32 cellular contexts compared by ENCODE assay signal in genomic region chr4:44421330-44421729, GRCh38. TPM values are rescaled to one million over a fixed set of nuclear protein-coding genes. Genes with fewer than 3 reads are reported as not detected.
DNase-seq lines count a peak whose midpoint lies in the region; ATAC-seq and TF ChIP-seq lines count a peak whose summit lies in the region.
"Had no signal": no experiment of that assay in that cellular context is flagged by ENCODE, and none has a peak within 500 bp of the region (broad histone marks: within the 10 kb centered on the region; RNA-seq: fewer than 3 reads in every experiment).

No MANE protein-coding gene starts in this region.

- H3K4me1 Mint-ChIP-seq in natural killer cell, result no peaks in the 10 kb centered on the region
- H3K4me1 Mint-ChIP-seq: B cell; CD14-positive monocyte; CD4-positive, alpha-beta memory T cell; CD4-positive, CD25-positive, alpha-beta regulatory T cell; CD8-positive, alpha-beta memory T cell had no signal

- H4K20me1 ChIP-seq in PC-3 (ENCODE audit: low read length), result no peaks in the 10 kb centered on the region
- H4K20me1 ChIP-seq: BLaER1; BLaER1 treated with 17β-estradiol and CSF1 and Interleukin-3, amounts not matched to agents 10 nM and 100 nM had no signal

- H3K27ac ChIP-seq in PC-3 (ENCODE audit: low read length), result no peak overlapping the region
- H3K27ac ChIP-seq: 22Rv1; A549; BLaER1; BLaER1 treated with 17β-estradiol and CSF1 and Interleukin-3, amounts not matched to agents 10 nM and 100 nM; C4-2B had no signal

- no peaks in the 10 kb centered on the region for H3K9me2 ChIP-seq in PC-3 (replicated peaks; ENCODE audit: low read length)

- no peaks in the 10 kb centered on the region for H3K79me2 ChIP-seq in PC-3 (ENCODE audit: low read length)

- H3K9me3 ChIP-seq in PC-3 (ENCODE audit: low read length), result no peaks in the 10 kb centered on the region
- H3K9me3 ChIP-seq: A549; BE2C; BLaER1; BLaER1 treated with 17β-estradiol and CSF1 and Interleukin-3, amounts not matched to agents 10 nM and 100 nM; Caco-2 had no signal

- H2AFZ ChIP-seq in PC-3 (ENCODE audit: low read length), result no peak overlapping the region

- no peak overlapping the region for H3K4me2 ChIP-seq in PC-3 (ENCODE audit: low read length)
- H3K4me2 ChIP-seq: A549; BLaER1; BLaER1 treated with 17β-estradiol and CSF1 and Interleukin-3, amounts not matched to agents 10 nM and 100 nM had no signal

- no TSS peak for BruUV-seq in PC-3 (replicated peaks; lab: Mats Ljungman, UMichigan)

- H3K27me3 Mint-ChIP-seq in natural killer cell (ENCODE audit: low read depth in 2 of 2), result no peaks in the 10 kb centered on the region
- H3K27me3 Mint-ChIP-seq: B cell; CD4-positive, CD25-positive, alpha-beta regulatory T cell; CD8-positive, alpha-beta memory T cell had no signal

- no peaks in the 10 kb centered on the region for H3K36me3 ChIP-seq in PC-3 (ENCODE audit: low read depth, low read length)
- H3K36me3 ChIP-seq: BE2C; BLaER1; BLaER1 treated with 17β-estradiol and CSF1 and Interleukin-3, amounts not matched to agents 10 nM and 100 nM had no signal

- H3K9ac ChIP-seq in PC-3 (ENCODE audit: low read length), result no peak overlapping the region
- H3K9ac ChIP-seq: BLaER1; BLaER1 treated with 17β-estradiol and CSF1 and Interleukin-3, amounts not matched to agents 10 nM and 100 nM had no signal

- no peak overlapping the region for H3K4me3 ChIP-seq in PC-3 (ENCODE audit: low read length)
- H3K4me3 ChIP-seq: A549; BLaER1; BLaER1 treated with 17β-estradiol and CSF1 and Interleukin-3, amounts not matched to agents 10 nM and 100 nM had no signal

- H3K27ac Mint-ChIP-seq in natural killer cell, result no peak overlapping the region
- H3K27ac Mint-ChIP-seq: B cell; CD14-positive monocyte; CD4-positive, alpha-beta memory T cell; CD4-positive, alpha-beta T cell; CD4-positive, CD25-positive, alpha-beta regulatory T cell; CD8-positive, alpha-beta memory T cell; CD8-positive, alpha-beta T cell had no signal

- peak; percentile 35 for DNase-seq in PC-3
- DNase-seq in natural killer cell, result no peak
- DNase-seq: 8988T; ACHN; AML-193; BE2C; C1 segment of cervical spinal cord; Caco-2; Calu3; CD4-positive, alpha-beta memory T cell; CD4-positive, alpha-beta T cell; CD4-positive, CD25-positive, alpha-beta regulatory T cell; CD8-positive, alpha-beta memory T cell; CD8-positive, alpha-beta T cell; COR-L47; DMS 273 treated with DMSO at 0.1 percent for 48 hours; DMS153; DMS53; DMS79; DMS79 treated with DMSO at 0.1 percent for 48 hours; DND-41; EL had no signal

- H3K36me3 Mint-ChIP-seq in natural killer cell, result no peaks in the 10 kb centered on the region
- H3K36me3 Mint-ChIP-seq: CD14-positive monocyte; CD4-positive, alpha-beta memory T cell; CD4-positive, CD25-positive, alpha-beta regulatory T cell; CD8-positive, alpha-beta memory T cell; CD8-positive, alpha-beta T cell had no signal

- CTCF ChIA-PET in PC-3 (lab: Charles Lee), result no interaction called here

- no peaks in the 10 kb centered on the region for H3K27me3 ChIP-seq in PC-3 (ENCODE audit: low read length)
- H3K27me3 ChIP-seq: BE2C; BLaER1; BLaER1 treated with 17β-estradiol and CSF1 and Interleukin-3, amounts not matched to agents 10 nM and 100 nM had no signal

- intact Hi-C loops in PC-3 (cut with micrococcal nuclease) (loop anchor here (5.0 to 10.0 kb wide), 3 partner anchors 54 to 467 kb away; no protein-coding TSS in a partner anchor), natural killer cell (cut with micrococcal nuclease) (no loop called here)

- POLR2A ChIA-PET in PC-3 (lab: Charles Lee; ENCODE audit: unreplicated experiment), result no interaction called here

- H3F3A ChIP-seq in PC-3 (ENCODE audit: low read length, unreplicated experiment), result no peaks in the 10 kb centered on the region

- no peaks in the 10 kb centered on the region for H3K4me1 ChIP-seq in PC-3 (ENCODE audit: insufficient read depth, low read length)
- H3K4me1 ChIP-seq: A549; BE2C; BLaER1; BLaER1 treated with 17β-estradiol and CSF1 and Interleukin-3, amounts not matched to agents 10 nM and 100 nM; Caco-2 had no signal

- no peak for TF ChIP-seq CTCF in PC-3 (conservative IDR thresholded peaks at IDR 0.05; ENCODE audit: low read depth, low read length)
- TF ChIP-seq CTCF in natural killer cell (IDR thresholded peaks at IDR 0.05), result no peak

- ATAC-seq in PC-3, result peak; percentile 93
- ATAC-seq in natural killer cell, result no peak
- ATAC-seq: A549; CD8-positive, alpha-beta T cell had no signal

- peaks cover 4 to 5% of the 10 kb centered on the region in 2 donors for H3K9me3 Mint-ChIP-seq in natural killer cell
- H3K9me3 Mint-ChIP-seq: CD14-positive monocyte; CD4-positive, alpha-beta T cell; CD8-positive, alpha-beta T cell had no signal

- no peak overlapping the region for H3K4me3 Mint-ChIP-seq in natural killer cell
- H3K4me3 Mint-ChIP-seq: B cell; CD14-positive monocyte; CD4-positive, alpha-beta memory T cell; CD4-positive, alpha-beta T cell; CD4-positive, CD25-positive, alpha-beta regulatory T cell; CD8-positive, alpha-beta memory T cell; CD8-positive, alpha-beta T cell had no signal

RNA-seq across cellular contexts. Expression of gene KCTD8, which starts 27.3 kb away (rescaled TPM):
- total RNA-seq in PC-3 (2014; rRNA removed) (0.35 TPM in 1 of 2 replicates, not detected in the other), natural killer cell (not detected)
- total RNA-seq: A172; A673; B cell; Caco-2; Calu3; CD4-positive, alpha-beta memory T cell; CD4-positive, alpha-beta T cell; CD4-positive, CD25-positive, alpha-beta regulatory T cell; CD8-positive, alpha-beta memory T cell; CD8-positive, alpha-beta T cell; Daoy had no signal
